ENCODE assay signal across 23 cellular contexts in genomic region chr17:71203953-71204352, GRCh38.
"Had no signal": no experiment of that assay in that cellular context is flagged by ENCODE, and none has a peak within 500 bp of the region (broad histone marks: within the 10 kb centered on the region; RNA-seq: fewer than 3 reads in every experiment).

No MANE protein-coding gene starts in this region.

- H3K4me1 ChIP-seq: adrenal gland, colonic mucosa, esophagus muscularis mucosa, lower lobe of right lung, upper lobe of left lung had no signal

- H3K4me3 Mint-ChIP-seq: activated CD4-positive, alpha-beta memory T cell treated with anti-CD3 and anti-CD28 coated beads for 36 hours; activated CD8-positive, alpha-beta memory T cell treated with anti-CD3 and anti-CD28 coated beads, Interleukin-2, amount 10 ng/mL, durations not matched to agents 7 days and 5 days; activated naive CD4-positive, alpha-beta T cell treated with anti-CD3 and anti-CD28 coated beads, Interleukin-2, amount 50 U/mL, for 24 hours; activated T-cell treated with anti-CD3 and anti-CD28 coated beads, Interleukin-2, amount 50 U/mL, for 4 hours; mesothelial cell of epicardium; nephron progenitor cell; stimulated activated naive CD8-positive, alpha-beta T cell treated with anti-CD3 and anti-CD28 coated beads, Interleukin-15, amount 100 ng/mL, for 72 hours; T-cell had no signal

- H3K9me3 ChIP-seq: adrenal gland, colonic mucosa, esophagus muscularis mucosa, lower lobe of right lung, upper lobe of left lung had no signal

- H3K36me3 ChIP-seq: adrenal gland, colonic mucosa, esophagus muscularis mucosa, lower lobe of right lung, upper lobe of left lung had no signal

- H3K4me1 Mint-ChIP-seq: activated CD8-positive, alpha-beta memory T cell treated with anti-CD3 and anti-CD28 coated beads, Interleukin-2, amount 10 ng/mL, durations not matched to agents 7 days and 5 days; activated naive CD4-positive, alpha-beta T cell treated with anti-CD3 and anti-CD28 coated beads, Interleukin-2, amount 50 U/mL, for 24 hours; mesothelial cell of epicardium; nephron progenitor cell; stimulated activated naive CD8-positive, alpha-beta T cell treated with anti-CD3 and anti-CD28 coated beads, Interleukin-15, amount 100 ng/mL, for 72 hours; T-cell had no signal

- H3K9me3 Mint-ChIP-seq: nephron progenitor cell; stimulated activated naive CD8-positive, alpha-beta T cell treated with anti-CD3 and anti-CD28 coated beads, Interleukin-15, amount 100 ng/mL, for 72 hours had no signal

- H3K27me3 ChIP-seq: adrenal gland, colonic mucosa, esophagus muscularis mucosa, upper lobe of left lung had no signal

- DNase-seq: activated CD4-positive, alpha-beta memory T cell treated with anti-CD3 and anti-CD28 coated beads for 36 hours; activated CD8-positive, alpha-beta memory T cell treated with anti-CD3 and anti-CD28 coated beads, Interleukin-2, amount 10 ng/mL, durations not matched to agents 7 days and 5 days; activated effector memory CD4-positive, alpha-beta T cell treated with anti-CD3 and anti-CD28 coated beads, Interleukin-2, amount 50 U/mL, for 16 hours; activated T-cell treated with anti-CD3 and anti-CD28 coated beads, Interleukin-2, amount 50 U/mL, for 4 hours; adrenal gland; central memory CD4-positive, alpha-beta T cell; colonic mucosa; foreskin melanocyte; head of caudate nucleus; left cardiac atrium; lower lobe of right lung; nephron progenitor cell; occipital lobe; right cardiac atrium; small intestine; stimulated activated naive CD8-positive, alpha-beta T cell treated with anti-CD3 and anti-CD28 coated beads, Interleukin-15, amount 100 ng/mL, for 72 hours; T-cell; upper lobe of left lung had no signal

- H3K36me3 Mint-ChIP-seq: activated CD4-positive, alpha-beta memory T cell treated with anti-CD3 and anti-CD28 coated beads for 36 hours; activated CD8-positive, alpha-beta memory T cell treated with anti-CD3 and anti-CD28 coated beads, Interleukin-2, amount 10 ng/mL, durations not matched to agents 7 days and 5 days; activated naive CD4-positive, alpha-beta T cell treated with anti-CD3 and anti-CD28 coated beads, Interleukin-2, amount 50 U/mL, for 24 hours; mesothelial cell of epicardium; T-cell had no signal

- H3K4me3 ChIP-seq: adrenal gland, colonic mucosa, esophagus muscularis mucosa, lower lobe of right lung, upper lobe of left lung had no signal

- ATAC-seq: activated CD8-positive, alpha-beta memory T cell treated with anti-CD3 and anti-CD28 coated beads, Interleukin-2, amount 10 ng/mL, durations not matched to agents 7 days and 5 days; activated T-cell treated with anti-CD3 and anti-CD28 coated beads, Interleukin-2, amount 50 U/mL, for 4 hours; left cardiac atrium; lower lobe of right lung; right cardiac atrium; stimulated activated naive CD8-positive, alpha-beta T cell treated with anti-CD3 and anti-CD28 coated beads, Interleukin-15, amount 100 ng/mL, for 72 hours; T-cell had no signal

- H3K27me3 Mint-ChIP-seq: activated CD4-positive, alpha-beta memory T cell treated with anti-CD3 and anti-CD28 coated beads for 36 hours; activated CD8-positive, alpha-beta memory T cell treated with anti-CD3 and anti-CD28 coated beads, Interleukin-2, amount 10 ng/mL, durations not matched to agents 7 days and 5 days; activated naive CD4-positive, alpha-beta T cell treated with anti-CD3 and anti-CD28 coated beads, Interleukin-2, amount 50 U/mL, for 24 hours; stimulated activated naive CD8-positive, alpha-beta T cell treated with anti-CD3 and anti-CD28 coated beads, Interleukin-15, amount 100 ng/mL, for 72 hours; T-cell had no signal

- H3K27ac Mint-ChIP-seq: activated CD4-positive, alpha-beta memory T cell treated with anti-CD3 and anti-CD28 coated beads for 36 hours; activated CD8-positive, alpha-beta memory T cell treated with anti-CD3 and anti-CD28 coated beads, Interleukin-2, amount 10 ng/mL, durations not matched to agents 7 days and 5 days; activated naive CD4-positive, alpha-beta T cell treated with anti-CD3 and anti-CD28 coated beads, Interleukin-2, amount 50 U/mL, for 24 hours; mesothelial cell of epicardium; nephron progenitor cell; progenitor cell of endocrine pancreas; stimulated activated naive CD8-positive, alpha-beta T cell treated with anti-CD3 and anti-CD28 coated beads, Interleukin-15, amount 100 ng/mL, for 72 hours; T-cell had no signal

- H3K27ac ChIP-seq: adrenal gland, colonic mucosa, esophagus muscularis mucosa, lower lobe of right lung, upper lobe of left lung, VCaP had no signal
